Comparison of ENCODE assay signal across 9 cellular contexts in the genomic region with DNA sequence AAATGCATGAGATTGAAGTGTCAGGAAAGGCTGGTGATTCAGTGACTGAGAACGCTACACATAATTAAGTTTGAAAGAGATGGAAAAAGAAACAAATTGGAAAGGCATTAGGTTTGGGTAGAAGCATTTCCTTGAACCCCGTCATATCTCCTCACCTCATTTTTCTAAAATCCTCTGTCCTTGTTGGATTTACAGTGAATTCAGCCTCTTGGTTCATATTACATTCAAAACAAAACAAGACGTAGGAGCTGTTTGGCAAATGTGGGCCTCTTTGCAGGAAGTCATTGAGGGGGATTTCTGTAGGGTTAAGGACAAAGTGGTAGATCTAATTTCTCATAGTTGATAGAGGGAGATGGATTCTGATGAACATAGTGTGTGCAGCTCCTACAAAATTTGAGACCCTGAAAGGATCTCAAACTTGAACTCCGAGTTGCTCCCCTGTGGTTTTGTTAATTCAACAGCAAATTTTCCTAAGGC. TPM values are rescaled to one million over a fixed set of nuclear protein-coding genes. Genes with fewer than 3 reads are reported as not detected.
DNase-seq lines count a peak whose midpoint lies in the region; ATAC-seq and TF ChIP-seq lines count a peak whose summit lies in the region.
"Had no signal": no experiment of that assay in that cellular context is flagged by ENCODE, and none has a peak within 500 bp of the region (broad histone marks: within the 10 kb centered on the region; RNA-seq: fewer than 3 reads in every experiment).

No MANE protein-coding gene starts in this region.

- peaks cover 11% of the 10 kb centered on the region for H3K36me3 Mint-ChIP-seq in CD4-positive, alpha-beta T cell (ENCODE audit: low read depth)
- peaks cover 38% of the 10 kb centered on the region for H3K36me3 Mint-ChIP-seq in activated CD4-positive, alpha-beta memory T cell treated with anti-CD3 and anti-CD28 coated beads, Interleukin-2, amount 10 ng/mL, durations not matched to agents 7 days and 5 days (ENCODE audit: low read depth)

- H3K4me3 ChIP-seq in mucosa of descending colon (no peak overlapping the region), gastroesophageal sphincter (peak overlapping the region in 1 of 2 donors; percentile 30)
- H3K4me3 ChIP-seq: MG63 had no signal

- CTCF ChIA-PET in CD4-positive, alpha-beta T cell (lab: Charles Lee) = no interaction called here
- CTCF ChIA-PET in activated CD4-positive, alpha-beta memory T cell treated with anti-CD3 and anti-CD28 coated beads, Interleukin-2, amount 10 ng/mL, durations not matched to agents 7 days and 5 days (lab: Charles Lee) = interaction anchor here (0.6 kb wide), 1 partner anchor 1728 kb away, joined by 4 read pairs; no protein-coding TSS in a partner anchor
- CTCF ChIA-PET in RWPE1 (lab: Yijun Ruan, JAX) = interaction anchor here (0.9 kb wide), 1 partner anchor 184 kb away, joined by 3 read pairs; no protein-coding TSS in a partner anchor

- no peak for TF ChIP-seq EP300 in gastroesophageal sphincter (IDR thresholded peaks at IDR 0.05)

- H3K9me3 Mint-ChIP-seq in CD4-positive, alpha-beta T cell = peaks cover 4% of the 10 kb centered on the region
- peaks cover 24% of the 10 kb centered on the region for H3K9me3 Mint-ChIP-seq in activated CD4-positive, alpha-beta memory T cell treated with anti-CD3 and anti-CD28 coated beads, Interleukin-2, amount 10 ng/mL, durations not matched to agents 7 days and 5 days

- intact Hi-C loops in CD4-positive, alpha-beta T cell (cut with DNase I, micrococcal nuclease) = loop anchor here in 1 of 2 experiments (10.0 kb wide), 1 partner anchor 185 kb away; no protein-coding TSS in a partner anchor
- intact Hi-C loops in mucosa of descending colon (cut with DNase I, micrococcal nuclease) = no loop called here

- TF ChIP-seq CTCF in CD4-positive, alpha-beta T cell (IDR thresholded peaks at IDR 0.05) = no peak
- TF ChIP-seq CTCF in mucosa of descending colon (IDR thresholded peaks at IDR 0.05) (no peak), RWPE1 (conservative IDR thresholded peaks at IDR 0.05; ENCODE audit: low read depth) (no peak), gastroesophageal sphincter (IDR thresholded peaks at IDR 0.05) (no peak)

- peak overlapping the region; percentile 88 for H3K27ac Mint-ChIP-seq in CD4-positive, alpha-beta T cell
- H3K27ac Mint-ChIP-seq in activated CD4-positive, alpha-beta memory T cell treated with anti-CD3 and anti-CD28 coated beads, Interleukin-2, amount 10 ng/mL, durations not matched to agents 7 days and 5 days = peak overlapping the region; percentile 90

- H3K4me3 Mint-ChIP-seq in CD4-positive, alpha-beta T cell = peak overlapping the region; percentile 40
- peak overlapping the region; percentile 81 for H3K4me3 Mint-ChIP-seq in activated CD4-positive, alpha-beta memory T cell treated with anti-CD3 and anti-CD28 coated beads, Interleukin-2, amount 10 ng/mL, durations not matched to agents 7 days and 5 days

- H3K4me1 ChIP-seq in mucosa of descending colon (ENCODE audit: low read depth) (peaks cover 8% of the 10 kb centered on the region), gastroesophageal sphincter (no peaks in the 10 kb centered on the region)

- H3K36me3 ChIP-seq in mucosa of descending colon (ENCODE audit: low read depth) (no peaks in the 10 kb centered on the region), gastroesophageal sphincter (no peaks in the 10 kb centered on the region)
- H3K36me3 ChIP-seq: MG63 had no signal

- POLR2A ChIA-PET in CD4-positive, alpha-beta T cell (lab: Charles Lee) = interaction anchor here (0.6 to 1.8 kb wide), 4 partner anchors 51 to 193 kb away, joined by 3 to 5 read pairs (median 4); partner anchors contain the start of gene HIPK2
- POLR2A ChIA-PET in activated CD4-positive, alpha-beta memory T cell treated with anti-CD3 and anti-CD28 coated beads, Interleukin-2, amount 10 ng/mL, durations not matched to agents 7 days and 5 days (lab: Charles Lee) = interaction anchor here (1.0 to 1.3 kb wide), 5 partner anchors 26 to 470 kb away, joined by 3 to 4 read pairs (median 3); partner anchors contain the start of gene LUC7L2
- POLR2A ChIA-PET in RWPE1 (lab: Yijun Ruan, JAX; ENCODE audit: low non-redundant PET) = no interaction called here

- 75 to 76% methylated on average over 3 to 4 of the region's 4 CpGs for WGBS in gastroesophageal sphincter (ENCODE audit: low coverage in 1 of 2), 2 donors

- in situ Hi-C loops in G401 (cut with HindIII; ENCODE audit: low sequenced_read_pairs) = no loop called here

- peak; percentile 46 for ATAC-seq in CD4-positive, alpha-beta T cell (ENCODE audit: poor library complexity)
- ATAC-seq in GM21367 (IDR thresholded peaks at IDR 0.05; ENCODE audit: unreplicated experiment) = peak; percentile 23
- ATAC-seq in mucosa of descending colon = peak; percentile 3
- ATAC-seq in gastroesophageal sphincter = no peak

- TF ChIP-seq POLR2A in gastroesophageal sphincter (IDR thresholded peaks at IDR 0.05) = no peak

- H3K4me1 Mint-ChIP-seq in CD4-positive, alpha-beta T cell (ENCODE audit: low read depth) = peaks cover 37% of the 10 kb centered on the region
- peaks cover 28% of the 10 kb centered on the region for H3K4me1 Mint-ChIP-seq in activated CD4-positive, alpha-beta memory T cell treated with anti-CD3 and anti-CD28 coated beads, Interleukin-2, amount 10 ng/mL, durations not matched to agents 7 days and 5 days

- H3K27me3 Mint-ChIP-seq in CD4-positive, alpha-beta T cell = peaks cover 4% of the 10 kb centered on the region
- peaks cover 16% of the 10 kb centered on the region for H3K27me3 Mint-ChIP-seq in activated CD4-positive, alpha-beta memory T cell treated with anti-CD3 and anti-CD28 coated beads, Interleukin-2, amount 10 ng/mL, durations not matched to agents 7 days and 5 days

- H3K27me3 ChIP-seq in CD4-positive, alpha-beta T cell (ENCODE audit: control insufficient read depth, insufficient read depth, low read length) = no peaks in the 10 kb centered on the region
- H3K27me3 ChIP-seq in gastroesophageal sphincter = no peaks in the 10 kb centered on the region
- H3K27me3 ChIP-seq: MG63 had no signal

- H3K27ac ChIP-seq in CD4-positive, alpha-beta T cell (ENCODE audit: low read depth, low read length) = no peak overlapping the region
- no peak overlapping the region for H3K27ac ChIP-seq in RWPE1
- peak overlapping the region in 1 of 4 donors; percentile 6 for H3K27ac ChIP-seq in gastroesophageal sphincter

- no peaks in the 10 kb centered on the region for H3K9me3 ChIP-seq in CD4-positive, alpha-beta T cell (ENCODE audit: control insufficient read depth, low read length)
- H3K9me3 ChIP-seq in mucosa of descending colon (no peaks in the 10 kb centered on the region), gastroesophageal sphincter (no peaks in the 10 kb centered on the region)
- H3K9me3 ChIP-seq: MG63 had no signal

- no peak for DNase-seq in CD4-positive, alpha-beta T cell
- DNase-seq in activated CD4-positive, alpha-beta memory T cell treated with anti-CD3 and anti-CD28 coated beads, Interleukin-2, amount 10 ng/mL, durations not matched to agents 7 days and 5 days = no peak
- DNase-seq in mucosa of descending colon (no peak), G401 (ENCODE audit: low spot score) (no peak), RWPE1 (ENCODE audit: low spot score) (no peak)
- DNase-seq in stimulated activated CD4-positive, alpha-beta T cell treated with anti-CD3 and anti-CD28 coated beads, Interleukin-4, amount 100 ng/mL, for 4 hours = no peak
- DNase-seq: MG63 had no signal

RNA-seq across cellular contexts. Expression of gene TBXAS1, which starts 0.6 kb away (rescaled TPM):
- 1 to 10 TPM; 5.5 to 6.0 TPM for total RNA-seq in CD4-positive, alpha-beta T cell
- total RNA-seq in activated CD4-positive, alpha-beta memory T cell treated with anti-CD3 and anti-CD28 coated beads, Interleukin-2, amount 10 ng/mL, durations not matched to agents 7 days and 5 days = 10 to 100 TPM; 27.4 to 28.7 TPM
- total RNA-seq in mucosa of descending colon (10 to 100 TPM in 1 of 3 donors, 1 to 10 TPM in 2; 9.4 to 15.6 (median 9.7) TPM), gastroesophageal sphincter (10 to 100 TPM in 2 of 4 donors, 1 to 10 TPM in 2; 6.2 to 23.0 (median 11.8) TPM)
- total RNA-seq in G401 (2014; rRNA removed; shearing (Covaris generic)) = not detected in 2 replicates

RNA-seq across cellular contexts. Expression of gene HIPK2, which starts 51.9 kb away (rescaled TPM):
- total RNA-seq in CD4-positive, alpha-beta T cell = 10 to 100 TPM; 36.5 to 37.0 TPM
- 10 to 100 TPM; 24.0 to 25.2 TPM for total RNA-seq in activated CD4-positive, alpha-beta memory T cell treated with anti-CD3 and anti-CD28 coated beads, Interleukin-2, amount 10 ng/mL, durations not matched to agents 7 days and 5 days
- total RNA-seq in mucosa of descending colon = 10 to 100 TPM; 29.9 to 63.6 (median 39.9) TPM
- under 0.01 and 0.17 TPM in 2 replicates for total RNA-seq in G401 (2014; rRNA removed; shearing (Covaris generic))
- 10 to 100 TPM; 17.9 to 35.9 (median 22.4) TPM for total RNA-seq in gastroesophageal sphincter

Comparison
In these comparisons a context has a peak if more than half of its experiments do, and no peak if none do; other contexts are left out.
1. RNA of gene HIPK2, which starts 51.9 kb away (total RNA-seq): 29.9 to 63.6 TPM in mucosa of descending colon, 36.5 to 37.0 TPM in CD4-positive, alpha-beta T cell, 24.0 to 25.2 TPM in activated CD4-positive, alpha-beta memory T cell treated with anti-CD3 and anti-CD28 coated beads, Interleukin-2, amount 10 ng/mL, durations not matched to agents 7 days and 5 days and 17.9 to 35.9 TPM in gastroesophageal sphincter; under 0.01 to 0.17 TPM in G401; every median in the first group is over 10 times any median in the second.